ENCODE assay signal across 22 cellular contexts in genomic region chr6:129938242-129939020, GRCh38.
"Had no signal": no experiment of that assay in that cellular context is flagged by ENCODE, and none has a peak within 500 bp of the region (broad histone marks: within the 10 kb centered on the region; RNA-seq: fewer than 3 reads in every experiment).

No MANE protein-coding gene starts in this region.

- H3K36me3 Mint-ChIP-seq: activated naive CD4-positive, alpha-beta T cell treated with anti-CD3 and anti-CD28 coated beads, Interleukin-2, amount 50 U/mL, for 72 hours; mesothelial cell of epicardium; naive thymus-derived CD8-positive, alpha-beta T cell; neural progenitor cell; stimulated activated naive B cell treated with anti-CD40 and anti-IgM and Interleukin-4, amounts not matched to agents 10 μg/mL and 1 μg/mL and 100 μg/mL, for 72 hours had no signal

- ATAC-seq: activated naive CD4-positive, alpha-beta T cell treated with anti-CD3 and anti-CD28 coated beads, Interleukin-2, amount 50 U/mL, for 72 hours; activated T-helper 17 cell treated with anti-CD3 and anti-CD28 coated beads, Interleukin-2, amount 50 U/mL, for 72 hours; effector memory CD8-positive, alpha-beta T cell; heart left ventricle; left lung; naive thymus-derived CD8-positive, alpha-beta T cell; stimulated activated naive B cell treated with anti-CD40 and anti-IgM and Interleukin-4, amounts not matched to agents 10 μg/mL and 1 μg/mL and 100 μg/mL, for 72 hours had no signal

- H3K27ac ChIP-seq: ascending aorta, breast epithelium, colonic mucosa, dorsolateral prefrontal cortex, esophagus squamous epithelium, heart left ventricle, left lung, neural progenitor cell, transverse colon had no signal

- DNase-seq: activated CD4-positive, alpha-beta T cell treated with anti-CD3 and anti-CD28 coated beads for 1 hour; activated T-cell treated with anti-CD3 and anti-CD28 coated beads, Interleukin-2, amount 50 U/mL, for 1 hour; colonic mucosa; dorsolateral prefrontal cortex; effector memory CD8-positive, alpha-beta T cell; esophagus squamous epithelium; heart left ventricle; islet precursor cell; left lung; naive thymus-derived CD8-positive, alpha-beta T cell; posterior cingulate gyrus; retina; stimulated activated CD4-positive, alpha-beta T cell treated with anti-CD3 and anti-CD28 coated beads, Interleukin-2, amount 100 ng/mL, for 48 hours; stimulated activated CD8-positive, alpha-beta memory T cell treated with anti-CD3 and anti-CD28 coated beads, Interleukin-4, amount 100 ng/mL, for 48 hours; stimulated activated naive B cell treated with anti-CD40 and anti-IgM and Interleukin-4, amounts not matched to agents 10 μg/mL and 1 μg/mL and 100 μg/mL, for 72 hours; transverse colon had no signal

- H3K4me2 ChIP-seq: neural progenitor cell had no signal

- H3K4me3 ChIP-seq: ascending aorta, breast epithelium, colonic mucosa, dorsolateral prefrontal cortex, esophagus squamous epithelium, heart left ventricle, left lung, neural progenitor cell, transverse colon had no signal

- H3K4me3 Mint-ChIP-seq: activated T-helper 17 cell treated with anti-CD3 and anti-CD28 coated beads, Interleukin-2, amount 50 U/mL, for 72 hours; effector memory CD8-positive, alpha-beta T cell; mesothelial cell of epicardium; naive thymus-derived CD8-positive, alpha-beta T cell; neural progenitor cell; stimulated activated naive B cell treated with anti-CD40 and anti-IgM and Interleukin-4, amounts not matched to agents 10 μg/mL and 1 μg/mL and 100 μg/mL, for 72 hours had no signal

- H3K4me1 Mint-ChIP-seq: activated T-helper 17 cell treated with anti-CD3 and anti-CD28 coated beads, Interleukin-2, amount 50 U/mL, for 72 hours; mesothelial cell of epicardium; naive thymus-derived CD8-positive, alpha-beta T cell; neural progenitor cell had no signal

- H3K36me3 ChIP-seq: ascending aorta, breast epithelium, colonic mucosa, esophagus squamous epithelium, heart left ventricle, left lung, neural progenitor cell, transverse colon had no signal

- H3K27ac Mint-ChIP-seq: activated naive CD4-positive, alpha-beta T cell treated with anti-CD3 and anti-CD28 coated beads, Interleukin-2, amount 50 U/mL, for 72 hours; activated T-helper 17 cell treated with anti-CD3 and anti-CD28 coated beads, Interleukin-2, amount 50 U/mL, for 72 hours; effector memory CD8-positive, alpha-beta T cell; mesothelial cell of epicardium; naive thymus-derived CD8-positive, alpha-beta T cell; neural progenitor cell; stimulated activated naive B cell treated with anti-CD40 and anti-IgM and Interleukin-4, amounts not matched to agents 10 μg/mL and 1 μg/mL and 100 μg/mL, for 72 hours had no signal

- H3K27me3 ChIP-seq: ascending aorta, breast epithelium, colonic mucosa, neural progenitor cell, transverse colon had no signal

- H3K9me3 Mint-ChIP-seq: activated naive CD4-positive, alpha-beta T cell treated with anti-CD3 and anti-CD28 coated beads, Interleukin-2, amount 50 U/mL, for 72 hours; activated T-helper 17 cell treated with anti-CD3 and anti-CD28 coated beads, Interleukin-2, amount 50 U/mL, for 72 hours; effector memory CD8-positive, alpha-beta T cell; mesothelial cell of epicardium; naive thymus-derived CD8-positive, alpha-beta T cell; neural progenitor cell; stimulated activated naive B cell treated with anti-CD40 and anti-IgM and Interleukin-4, amounts not matched to agents 10 μg/mL and 1 μg/mL and 100 μg/mL, for 72 hours had no signal

- H3K4me1 ChIP-seq: ascending aorta, breast epithelium, colonic mucosa, esophagus squamous epithelium, left lung, neural progenitor cell had no signal

- H2AFZ ChIP-seq: neural progenitor cell had no signal

- H3K9me3 ChIP-seq: ascending aorta, breast epithelium, colonic mucosa, esophagus squamous epithelium, heart left ventricle, left lung, transverse colon had no signal

- H3K9ac ChIP-seq: neural progenitor cell had no signal
